15 cellular contexts compared by ENCODE assay signal in genomic region chr3:140954576-140954975, GRCh38. TPM values are rescaled to one million over a fixed set of nuclear protein-coding genes. Genes with fewer than 3 reads are reported as not detected.
A peak's percentile ranks its signal among the peaks of the same experiment; 100 is the strongest.
DNase-seq lines count a peak whose midpoint lies in the region; ATAC-seq and TF ChIP-seq lines count a peak whose summit lies in the region.
"Had no signal": no experiment of that assay in that cellular context is flagged by ENCODE, and none has a peak within 500 bp of the region (broad histone marks: within the 10 kb centered on the region; RNA-seq: fewer than 3 reads in every experiment).

No MANE protein-coding gene starts in this region.

- CTCF ChIA-PET in SK-N-SH (lab: Yijun Ruan, JAX) = interaction anchor here (1.2 to 1.6 kb wide), 2 partner anchors 13 to 57 kb away, joined by 3 to 5 read pairs; partner anchors contain the start of gene SLC25A36

- DNase-seq in SK-N-SH (no peak), GM23338 (ENCODE audit: low spot score) (no peak), hepatocyte (ENCODE audit: low spot score) (no peak), progenitor cell of endocrine pancreas (ENCODE audit: low spot score, unreplicated experiment) (no peak), medulla oblongata (ENCODE audit: extremely low spot score) (no peak), NCI-H446 (lab: John Stamatoyannopoulos, UW) (no peak)
- DNase-seq: DMS153, GOT3, NCI-H1694 treated with DMSO at 0.1 percent for 48 hours, NCI-H345, NCI-H526 treated with DMSO at 0.1 percent for 48 hours had no signal

- no peak overlapping the region for H3K4me3 Mint-ChIP-seq in GM23338
- no peak overlapping the region for H3K4me3 Mint-ChIP-seq in progenitor cell of endocrine pancreas (ENCODE audit: low read depth)

- TF ChIP-seq CTCF in SK-N-SH (IDR thresholded peaks at IDR 0.05) (no peak), GM23338 (conservative IDR thresholded peaks at IDR 0.05; ENCODE audit: low read depth in 2 of 2) (no peak), hepatocyte (IDR thresholded peaks at IDR 0.05; ENCODE audit: poor library complexity) (no peak), progenitor cell of endocrine pancreas (IDR thresholded peaks at IDR 0.05; ENCODE audit: unreplicated experiment) (no peak)

- H3K4me3 ChIP-seq in SK-N-SH (ENCODE audit: low read depth in 2 of 2, low read length in 1 of 2) (no peak overlapping the region), GM23338 (no peak overlapping the region), hepatocyte (no peak overlapping the region)

- peaks cover 12% of the 10 kb centered on the region for H3F3A ChIP-seq in SK-N-SH (replicated peaks; ENCODE audit: insufficient read depth)
- no peaks in the 10 kb centered on the region for H3F3A ChIP-seq in GM23338 (replicated peaks; ENCODE audit: low read depth)

- H3K9me3 Mint-ChIP-seq in GM23338 = no peaks in the 10 kb centered on the region
- peaks cover 3% of the 10 kb centered on the region for H3K9me3 Mint-ChIP-seq in progenitor cell of endocrine pancreas (ENCODE audit: low read depth)

- 76% methylated on average over 2 of the region's 2 CpGs for WGBS in SK-N-SH (ENCODE audit: low lambda C conversion rate)
- WGBS in hepatocyte (ENCODE audit: low lambda C conversion rate, missing lambda C conversion rate) = 71% methylated on average over 2 of the region's 2 CpGs

- no peak for TF ChIP-seq RAD21 in SK-N-SH (IDR thresholded peaks at IDR 0.05; ENCODE audit: low read length)

- H3K27ac Mint-ChIP-seq in GM23338 = 0 out of 2 replicates have a peak overlapping the region, but pooled peaks have one; percentile 39
- H3K27ac Mint-ChIP-seq in progenitor cell of endocrine pancreas = peak overlapping the region; percentile 51

- TF ChIP-seq EP300 in SK-N-SH (IDR thresholded peaks at IDR 0.05; ENCODE audit: borderline replicate concordance in 1 of 2, low read depth in 1 of 2, low read length in 1 of 2) = no peak

- H2AFZ ChIP-seq in SK-N-SH (ENCODE audit: low read depth) (no peak overlapping the region), GM23338 (no peak overlapping the region), hepatocyte (no peak overlapping the region)

- H3K9ac ChIP-seq in SK-N-SH = no peak overlapping the region

- H3K27me3 Mint-ChIP-seq in GM23338 (ENCODE audit: insufficient read depth, low read depth, poor library complexity) (peaks cover 2% of the 10 kb centered on the region), progenitor cell of endocrine pancreas (no peaks in the 10 kb centered on the region)

- no peak for ATAC-seq in SK-N-SH treated with all-trans-retinoic acid at 6 μM for 48 hours
- ATAC-seq in GM23338 = no peak
- no peak for ATAC-seq in HG03571 (IDR thresholded peaks at IDR 0.05; ENCODE audit: unreplicated experiment)

- peaks cover 18% of the 10 kb centered on the region for H3K36me3 Mint-ChIP-seq in GM23338 (ENCODE audit: low read depth)
- H3K36me3 Mint-ChIP-seq in progenitor cell of endocrine pancreas (ENCODE audit: insufficient read depth) = peaks cover 9% of the 10 kb centered on the region

- POLR2A ChIA-PET in SK-N-SH (lab: Yijun Ruan, JAX) = no interaction called here

- H3K36me3 ChIP-seq in SK-N-SH (replicated peaks in 1 of 2; ENCODE audit: control insufficient read depth in 1 of 2, insufficient read depth in 2 of 2, low read length in 1 of 2) = peaks cover 14 to 15% of the 10 kb centered on the region in 2 experiments
- peaks cover 15% of the 10 kb centered on the region; the same call in 1 of the 2 replicates for H3K36me3 ChIP-seq in GM23338 (ENCODE audit: insufficient read depth)
- H3K36me3 ChIP-seq in hepatocyte (replicated peaks; ENCODE audit: insufficient read depth, low read depth) = no peaks in the 10 kb centered on the region

- peaks cover 68% of the 10 kb centered on the region for H4K20me1 ChIP-seq in SK-N-SH (ENCODE audit: insufficient read depth)
- peaks cover 45% of the 10 kb centered on the region for H4K20me1 ChIP-seq in GM23338 (replicated peaks; ENCODE audit: insufficient read depth)
- H4K20me1 ChIP-seq in hepatocyte (ENCODE audit: insufficient read depth, poor library complexity, severe bottlenecking) = peaks cover 47% of the 10 kb centered on the region

- H3K4me2 ChIP-seq in SK-N-SH = 0 out of 2 replicates have a peak overlapping the region, but pooled peaks have one; percentile 20
- H3K4me2 ChIP-seq in GM23338 = no peak overlapping the region
- H3K4me2 ChIP-seq in hepatocyte = peak overlapping the region; percentile 39

- H3K9me2 ChIP-seq in SK-N-SH (no peaks in the 10 kb centered on the region), GM23338 (ENCODE audit: insufficient read depth) (no peaks in the 10 kb centered on the region), hepatocyte (replicated peaks; ENCODE audit: insufficient read depth) (no peaks in the 10 kb centered on the region)

- H3K4me1 Mint-ChIP-seq in GM23338 = peaks cover 36% of the 10 kb centered on the region
- peaks cover 62% of the 10 kb centered on the region for H3K4me1 Mint-ChIP-seq in progenitor cell of endocrine pancreas (ENCODE audit: low read depth)

- no peaks in the 10 kb centered on the region for H3K27me3 ChIP-seq in SK-N-SH (ENCODE audit: insufficient read depth)
- no peaks in the 10 kb centered on the region for H3K27me3 ChIP-seq in GM23338 (ENCODE audit: insufficient read depth)
- no peaks in the 10 kb centered on the region for H3K27me3 ChIP-seq in hepatocyte

- H3K9me3 ChIP-seq in SK-N-SH = no peaks in the 10 kb centered on the region
- H3K9me3 ChIP-seq in hepatocyte (ENCODE audit: low read depth) = no peaks in the 10 kb centered on the region

- no peak overlapping the region for H3K27ac ChIP-seq in SK-N-SH (ENCODE audit: low read depth in 2 of 2, low read length in 1 of 2)
- H3K27ac ChIP-seq in GM23338 (ENCODE audit: low read depth) = no peak overlapping the region
- no peak overlapping the region for H3K27ac ChIP-seq in hepatocyte
- H3K27ac ChIP-seq: C4-2B, RWPE1 had no signal

- H3K79me2 ChIP-seq in SK-N-SH (ENCODE audit: insufficient read depth) (peaks cover 94% of the 10 kb centered on the region), GM23338 (replicated peaks; ENCODE audit: insufficient read depth) (peaks cover 100% of the 10 kb centered on the region), hepatocyte (peaks cover 92% of the 10 kb centered on the region)

- H3K4me1 ChIP-seq in SK-N-SH (ENCODE audit: control insufficient read depth in 1 of 2, insufficient read depth in 2 of 2, low read depth in 1 of 2, low read length in 1 of 2) = peaks cover 0 to 22% of the 10 kb centered on the region in 2 experiments; a peak in 2 of 4 replicates
- H3K4me1 ChIP-seq in GM23338 (ENCODE audit: insufficient read depth) = peaks cover 25% of the 10 kb centered on the region
- H3K4me1 ChIP-seq in hepatocyte (ENCODE audit: insufficient read depth) = peaks cover 17% of the 10 kb centered on the region

TF ChIP-seq in SK-N-SH, 30 proteins besides CTCF, POLR2A, EP300 and RAD21 (continues in another document):
- TF ChIP-seq YY1 (IDR thresholded peaks at IDR 0.05; ENCODE audit: low read depth) = no peak
- TF ChIP-seq TAF1 (IDR thresholded peaks at IDR 0.05; ENCODE audit: borderline replicate concordance, low read depth, low read length) = no peak
- TF ChIP-seq TCF12 (IDR thresholded peaks at IDR 0.05) = no peak
- TF ChIP-seq MEF2A (IDR thresholded peaks at IDR 0.05; ENCODE audit: borderline replicate concordance, low read depth) = no peak
- no peak for TF ChIP-seq USF2 (IDR thresholded peaks at IDR 0.05; ENCODE audit: borderline replicate concordance, low read depth, low read length)

TF ChIP-seq in SK-N-SH treated with all-trans-retinoic acid at 6 μM for 48 hours, 23 proteins besides CTCF, POLR2A, EP300 and RAD21:
- no peak for TF ChIP-seq ZNF8 (CRISPR knock-in tag; IDR thresholded peaks at IDR 0.05)
- TF ChIP-seq PPARA (CRISPR knock-in tag; IDR thresholded peaks at IDR 0.05; ENCODE audit: borderline replicate concordance) = no peak
- TF ChIP-seq ZC3H10 (CRISPR knock-in tag; IDR thresholded peaks at IDR 0.05) = no peak
- TF ChIP-seq CSRNP3 (CRISPR knock-in tag; IDR thresholded peaks at IDR 0.05) = no peak
- TF ChIP-seq ZFP3 (CRISPR knock-in tag; IDR thresholded peaks at IDR 0.05) = no peak

TF ChIP-seq in GM23338, 12 proteins besides CTCF, POLR2A, EP300 and RAD21 (continues in another document):
- TF ChIP-seq REST (IDR thresholded peaks at IDR 0.05; ENCODE audit: unreplicated experiment) = no peak
- no peak for TF ChIP-seq STAT1 (IDR thresholded peaks at IDR 0.05; ENCODE audit: unreplicated experiment)
- TF ChIP-seq JUNB (IDR thresholded peaks at IDR 0.05; ENCODE audit: unreplicated experiment) = no peak
- TF ChIP-seq ZNF331 (CRISPR knock-in tag; IDR thresholded peaks at IDR 0.05; ENCODE audit: low read depth) = no peak
- no peak for TF ChIP-seq CREB1 (CRISPR knock-in tag; IDR thresholded peaks at IDR 0.05; ENCODE audit: low read depth)
- no peak for TF ChIP-seq POLR2AphosphoS5 (IDR thresholded peaks at IDR 0.05; ENCODE audit: low read depth)

RNA-seq across cellular contexts. Expression of gene SLC25A36, which starts 12.9 kb away (rescaled TPM):
- polyA plus RNA-seq in SK-N-SH (2012; rRNA removed) = 23.3 and 37.3 TPM in 2 replicates
- polyA plus RNA-seq in SK-N-SH (2012; cell fraction: cytosol; rRNA removed) = 24.7 and 27.3 TPM in 2 replicates
- 78.6 and 117 TPM in 2 replicates for polyA plus RNA-seq in SK-N-SH (2012; cell fraction: nucleus; rRNA removed)
- total RNA-seq in GM23338 (2014; rRNA removed; shearing (Covaris generic)) = 123 and 135 TPM in 2 replicates
- 93.7 and 113 TPM in 2 replicates for polyA plus RNA-seq in GM23338 (2016; fragmentation: Nextera tagmentation; extraction: Ambion mirVana)
- 81.5 and 118 TPM in 2 replicates for total RNA-seq in hepatocyte
- 38.4 and 41.3 TPM in 2 replicates for polyA plus RNA-seq in hepatocyte
- total RNA-seq in progenitor cell of endocrine pancreas = 130 and 136 TPM in 2 replicates
